Comparison of ENCODE assay signal across 8 cellular contexts in the genomic region with DNA sequence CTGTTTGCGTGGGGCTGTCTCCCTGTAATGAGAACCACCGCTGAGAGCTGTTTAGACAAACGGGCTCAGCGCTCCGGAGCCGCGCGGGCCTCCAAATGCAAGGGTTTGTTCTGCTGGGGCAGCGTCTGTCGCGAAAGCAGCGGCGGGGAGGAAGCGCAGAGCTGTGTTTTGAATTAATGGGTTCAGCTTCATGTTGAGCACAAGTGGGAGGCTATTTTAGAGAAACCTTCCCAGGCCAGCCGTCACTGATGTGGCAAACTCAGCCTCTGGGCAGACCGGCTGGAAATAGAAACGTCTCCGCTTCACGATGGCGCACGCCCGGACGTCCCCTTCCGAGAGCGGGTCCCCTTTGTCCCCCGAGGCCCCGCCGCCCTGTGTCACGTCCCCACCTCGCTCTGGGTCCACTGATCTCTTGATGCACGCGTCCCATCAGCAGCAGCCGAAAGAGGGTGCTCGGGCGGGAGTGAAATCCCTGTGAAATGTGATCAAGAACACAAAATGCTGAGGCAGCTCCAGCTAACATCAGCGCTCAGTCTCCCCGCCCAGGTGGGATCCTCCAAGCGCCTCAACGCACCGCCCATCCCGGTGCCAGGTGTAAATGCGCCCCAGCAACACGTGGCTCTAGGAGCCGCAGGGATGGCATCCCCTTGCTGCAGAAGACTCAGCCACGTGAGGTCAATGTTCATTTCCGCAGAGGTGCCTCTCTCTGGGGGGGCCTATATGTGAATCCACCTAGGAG. TPM values are rescaled to one million over a fixed set of nuclear protein-coding genes. Genes with fewer than 3 reads are reported as not detected.
DNase-seq lines count a peak whose midpoint lies in the region; ATAC-seq and TF ChIP-seq lines count a peak whose summit lies in the region.

No MANE protein-coding gene starts in this region.

- H3K36me3 Mint-ChIP-seq in endothelial cell (ENCODE audit: low read depth, unreplicated experiment), result no peaks in the 10 kb centered on the region

- intact Hi-C loops in tibial artery (cut with DNase I; ENCODE audit: low total_unique reads), result no loop called here

- H3K4me3 ChIP-seq in tibial artery, result peak overlapping the region; percentile 45 to 58

- peak overlapping the region; percentile 76 for H3K4me3 Mint-ChIP-seq in endothelial cell (ENCODE audit: unreplicated experiment)

- H3K27me3 ChIP-seq in tibial artery, result no peaks in the 10 kb centered on the region

- peak; percentile 26 for DNase-seq in ELR (ENCODE audit: low read depth)
- peak; percentile 47 for DNase-seq in NCI-H510A treated with DMSO at 0.1 percent for 48 hours (lab: John Stamatoyannopoulos, UW)
- peak; percentile 25 for DNase-seq in endothelial cell (ENCODE audit: low spot score)
- peak; percentile 81 for DNase-seq in mesenteric fat pad (ENCODE audit: low spot score)
- peak; percentile 36 to 66 for DNase-seq in tibial artery
- DNase-seq in NCI-H2029 treated with DMSO at 0.1 percent for 48 hours (lab: John Stamatoyannopoulos, UW), result no peak

- peaks cover 0 to 21% (median 6%) of the 10 kb centered on the region in 4 donors for H3K4me1 ChIP-seq in tibial artery

- H3K27ac ChIP-seq in tibial artery, result peak overlapping the region; percentile 58

- no peak for TF ChIP-seq CTCF in endothelial cell (IDR thresholded peaks at IDR 0.05; ENCODE audit: unreplicated experiment)
- TF ChIP-seq CTCF in tibial artery (IDR thresholded peaks at IDR 0.05), result no peak

- H3K4me1 Mint-ChIP-seq in endothelial cell (ENCODE audit: unreplicated experiment), result peaks cover 4% of the 10 kb centered on the region

- ATAC-seq in HG03460 (IDR thresholded peaks at IDR 0.05; ENCODE audit: unreplicated experiment) (no peak), GM19351 (IDR thresholded peaks at IDR 0.05; ENCODE audit: unreplicated experiment) (no peak)

- H3K27me3 Mint-ChIP-seq in endothelial cell (ENCODE audit: unreplicated experiment), result no peaks in the 10 kb centered on the region

- H3K9me3 ChIP-seq in tibial artery, result no peaks in the 10 kb centered on the region

- H3K9me3 Mint-ChIP-seq in endothelial cell (ENCODE audit: unreplicated experiment), result no peaks in the 10 kb centered on the region

- no peaks in the 10 kb centered on the region for H3K36me3 ChIP-seq in tibial artery

- no peak overlapping the region for H3K27ac Mint-ChIP-seq in endothelial cell (ENCODE audit: unreplicated experiment)

RNA-seq across cellular contexts. Expression of a gene that starts 44.9 kb away (rescaled TPM):
- total RNA-seq in endothelial cell (ENCODE audit: unreplicated experiment) (13.3 TPM), mesenteric fat pad (14.3 TPM)
